ENCODE assay signal across 19 cellular contexts in genomic region chr5:68299105-68299504, GRCh38.
"Had no signal": no experiment of that assay in that cellular context is flagged by ENCODE, and none has a peak within 500 bp of the region (broad histone marks: within the 10 kb centered on the region; RNA-seq: fewer than 3 reads in every experiment).

No MANE protein-coding gene starts in this region.

- H3K4me1 Mint-ChIP-seq: naive B cell had no signal

- DNase-seq: activated CD4-positive, alpha-beta T cell treated with anti-CD3 and anti-CD28 coated beads, Interleukin-2, amount 50 U/mL, for 48 hours; activated CD4-positive, CD25-positive, alpha-beta regulatory T cell treated with anti-CD3 and anti-CD28 coated beads, Interleukin-2, amount 50 U/mL, for 72 hours; activated effector memory CD4-positive, alpha-beta T cell treated with Interleukin-2 at 50 U/mL for 16 hours; activated naive CD8-positive, alpha-beta T cell treated with anti-CD3 and anti-CD28 coated beads, Interleukin-2, amount 10 ng/mL, durations not matched to agents 7 days and 5 days; activated T-cell treated with anti-CD3 and anti-CD28 coated beads, Interleukin-2, amount 50 U/mL, for 1 hour; aorta; endodermal cell; erythroblast; gastrocnemius medialis; heart right ventricle; left colon; naive B cell; posterior cingulate gyrus; SK-N-SH; stimulated activated CD4-positive, alpha-beta T cell treated with anti-CD3 and anti-CD28 coated beads, Interleukin-2, amount 100 ng/mL, for 48 hours; stimulated activated naive CD4-positive, alpha-beta T cell; T-cell; T1000; transverse colon had no signal

- H3K4me3 Mint-ChIP-seq: activated naive CD8-positive, alpha-beta T cell treated with anti-CD3 and anti-CD28 coated beads, Interleukin-2, amount 10 ng/mL, durations not matched to agents 7 days and 5 days; endodermal cell; naive B cell; T-cell had no signal

- ATAC-seq: gastrocnemius medialis, heart right ventricle, left colon, T-cell had no signal

- H3K27ac Mint-ChIP-seq: activated naive CD8-positive, alpha-beta T cell treated with anti-CD3 and anti-CD28 coated beads, Interleukin-2, amount 10 ng/mL, durations not matched to agents 7 days and 5 days; endodermal cell; T-cell had no signal

- H3K27me3 Mint-ChIP-seq: activated naive CD8-positive, alpha-beta T cell treated with anti-CD3 and anti-CD28 coated beads, Interleukin-2, amount 10 ng/mL, durations not matched to agents 7 days and 5 days; naive B cell; T-cell had no signal

- H3K9me3 Mint-ChIP-seq: activated naive CD8-positive, alpha-beta T cell treated with anti-CD3 and anti-CD28 coated beads, Interleukin-2, amount 10 ng/mL, durations not matched to agents 7 days and 5 days; endodermal cell; naive B cell; T-cell had no signal
